Comparison of ENCODE assay signal across 14 cellular contexts in genomic region chr16:85389679-85390470, GRCh38.
DNase-seq lines count a peak whose midpoint lies in the region; ATAC-seq and TF ChIP-seq lines count a peak whose summit lies in the region.
"Had no signal": no experiment of that assay in that cellular context is flagged by ENCODE, and none has a peak within 500 bp of the region (broad histone marks: within the 10 kb centered on the region; RNA-seq: fewer than 3 reads in every experiment).

No MANE protein-coding gene starts in this region.

- dilution Hi-C loops in IMR-90 (cut with HindIII; ENCODE audit: low sequenced_read_pairs, unreplicated experiment): no loop called here

- CTCF ChIA-PET in IMR-90 (lab: Yijun Ruan, JAX): no interaction called here

- H4K91ac ChIP-seq in IMR-90 (ENCODE audit: insufficient read depth, low read depth, low read length): peak overlapping the region; percentile 64

- no peak for TF ChIP-seq RAD21 in IMR-90 (IDR thresholded peaks at IDR 0.05; ENCODE audit: low read length)

- H3K4me2 ChIP-seq in IMR-90 (ENCODE audit: low read depth, low read length): peak overlapping the region; percentile 24; the same call in 1 of the 2 replicates
- peak overlapping the region; percentile 17 for H3K4me2 ChIP-seq in smooth muscle cell

- peak overlapping the region; percentile 94 for H2AK5ac ChIP-seq in IMR-90 (ENCODE audit: low read depth, low read length)

- H3K27me3 ChIP-seq in IMR-90 (ENCODE audit: control insufficient read depth, insufficient read depth, low read length): no peaks in the 10 kb centered on the region
- H3K27me3 ChIP-seq in smooth muscle cell (ENCODE audit: low read depth): no peaks in the 10 kb centered on the region
- H3K27me3 ChIP-seq: MG63 had no signal

- no peak for DNase-seq in IMR-90
- peak; percentile 43 for DNase-seq in left lobe of liver (ENCODE audit: low spot score)
- no peak for DNase-seq in smooth muscle cell (lab: John Stamatoyannopoulos, UW; ENCODE audit: unreplicated experiment)
- no peak for DNase-seq in omental fat pad (ENCODE audit: low spot score)
- DNase-seq in NCI-H69 (lab: John Stamatoyannopoulos, UW): no peak
- no peak for DNase-seq in EL
- DNase-seq: amygdala; CD8-positive, alpha-beta T cell; effector memory CD4-positive, alpha-beta T cell; stimulated activated naive CD8-positive, alpha-beta T cell treated with anti-CD3 and anti-CD28 coated beads, Interleukin-15, amount 100 ng/mL, for 72 hours; T-helper 9 cell had no signal

- H4K5ac ChIP-seq in IMR-90 (ENCODE audit: low read depth, low read length): 0 out of 2 replicates have a peak overlapping the region, but pooled peaks have one; percentile 3

- H3K27ac Mint-ChIP-seq in brain: peak overlapping the region in 3 of 5 experiments; percentile 55 to 88 (median 80)
- H3K27ac Mint-ChIP-seq: CD8-positive, alpha-beta T cell had no signal

- TF ChIP-seq POLR2A in IMR-90 (IDR thresholded peaks at IDR 0.05; ENCODE audit: low read depth, low read length): no peak

- POLR2A ChIA-PET in IMR-90 (lab: Charles Lee; ENCODE audit: unreplicated experiment): no interaction called here

- peak overlapping the region; percentile 51; the same call in 1 of the 2 replicates for H3K56ac ChIP-seq in IMR-90 (ENCODE audit: extremely low read depth, insufficient read depth, low read length)

- H3F3A ChIP-seq in smooth muscle cell (ENCODE audit: low read depth): no peaks in the 10 kb centered on the region

- peaks cover 21% of the 10 kb centered on the region for H3K4me1 Mint-ChIP-seq in brain

- intact Hi-C loops in IMR-90 (cut with micrococcal nuclease): loop anchor here (1.0 to 10.0 kb wide), 2 partner anchors 165 to 220 kb away; no protein-coding TSS in a partner anchor

- H2BK15ac ChIP-seq in IMR-90 (ENCODE audit: low read depth, low read length): peak overlapping the region; percentile 63; the same call in 2 of the 3 replicates

- H3K9ac ChIP-seq in IMR-90 (ENCODE audit: low read depth, low read length) (peak overlapping the region; percentile 17; the same call in 1 of the 2 replicates), smooth muscle cell (ENCODE audit: low read depth) (no peak overlapping the region)

- BruUV-seq in IMR-90 (replicated peaks; lab: Mats Ljungman, UMichigan): no TSS peak

- H2AK9ac ChIP-seq in IMR-90 (replicated peaks; ENCODE audit: low read depth, low read length, poor library complexity): peak overlapping the region; percentile 6

- peak overlapping the region; percentile 76 for H2BK20ac ChIP-seq in IMR-90 (ENCODE audit: low read depth, low read length)

- peak overlapping the region; percentile 35 to 57; a peak in 2 of 4 replicates for H4K8ac ChIP-seq in IMR-90 (ENCODE audit: low read depth in 2 of 2, low read length in 2 of 2)

- H3K4me3 Mint-ChIP-seq in brain: no peak overlapping the region
- H3K4me3 Mint-ChIP-seq: CD8-positive, alpha-beta T cell; stimulated activated naive CD8-positive, alpha-beta T cell treated with anti-CD3 and anti-CD28 coated beads, Interleukin-15, amount 100 ng/mL, for 72 hours had no signal

- H3K4ac ChIP-seq in IMR-90 (ENCODE audit: low read depth, low read length): peak overlapping the region; percentile 81

- peak overlapping the region; percentile 88 for H2BK120ac ChIP-seq in IMR-90 (ENCODE audit: low read depth, low read length)

- no peaks in the 10 kb centered on the region for H3K27me3 Mint-ChIP-seq in brain

- no peaks in the 10 kb centered on the region for H3K9me3 ChIP-seq in IMR-90 (ENCODE audit: control insufficient read depth, insufficient read depth, low read length)
- H3K9me3 ChIP-seq in smooth muscle cell (replicated peaks; ENCODE audit: low read depth): no peaks in the 10 kb centered on the region
- H3K9me3 ChIP-seq: MG63 had no signal

- H3K79me2 ChIP-seq in smooth muscle cell (ENCODE audit: low read depth): no peaks in the 10 kb centered on the region

- H3K18ac ChIP-seq in IMR-90 (ENCODE audit: low read depth, low read length): peak overlapping the region; percentile 13; the same call in 1 of the 2 replicates

- no peak overlapping the region for H3K23ac ChIP-seq in IMR-90 (ENCODE audit: low read depth, low read length)

- no peaks in the 10 kb centered on the region for H3K36me3 Mint-ChIP-seq in brain
- H3K36me3 Mint-ChIP-seq: CD8-positive, alpha-beta T cell had no signal

- H3K27ac ChIP-seq in IMR-90 (ENCODE audit: insufficient read depth, low read length) (peak overlapping the region; percentile 43; the same call in 1 of the 2 replicates), smooth muscle cell (ENCODE audit: low read depth) (peak overlapping the region; percentile 60)

- H3K9me3 Mint-ChIP-seq in brain: peaks cover 0 to 4% (median 0%) of the 10 kb centered on the region in 5 experiments
- H3K9me3 Mint-ChIP-seq: CD8-positive, alpha-beta T cell; stimulated activated naive CD8-positive, alpha-beta T cell treated with anti-CD3 and anti-CD28 coated beads, Interleukin-15, amount 100 ng/mL, for 72 hours had no signal

- no peak for TF ChIP-seq CTCF in IMR-90 (conservative IDR thresholded peaks at IDR 0.05; ENCODE audit: low read depth, low read length)
- TF ChIP-seq CTCF in brain (conservative IDR thresholded peaks at IDR 0.05): no peak
- no peak for TF ChIP-seq CTCF in smooth muscle cell (IDR thresholded peaks at IDR 0.05; ENCODE audit: borderline replicate concordance, insufficient read depth, poor library complexity, severe bottlenecking)
- TF ChIP-seq CTCF in omental fat pad (IDR thresholded peaks at IDR 0.05): no peak

- H3K79me1 ChIP-seq in IMR-90 (ENCODE audit: low read depth in 1 of 2, low read length in 2 of 2): peaks cover 27 to 48% of the 10 kb centered on the region in 2 experiments; a peak in 3 of 4 replicates

- H3K9me1 ChIP-seq in IMR-90 (ENCODE audit: insufficient read depth, low read length): peaks cover 15% of the 10 kb centered on the region; the same call in 1 of the 2 replicates

- ATAC-seq in IMR-90 (ENCODE audit: low read depth): no peak
- no peak for ATAC-seq in left lobe of liver
- ATAC-seq in omental fat pad (ENCODE audit: low FRiP score): no peak
- no peak for ATAC-seq in HG02852 (IDR thresholded peaks at IDR 0.05; ENCODE audit: unreplicated experiment)
- ATAC-seq: CD8-positive, alpha-beta T cell; stimulated activated naive CD8-positive, alpha-beta T cell treated with anti-CD3 and anti-CD28 coated beads, Interleukin-15, amount 100 ng/mL, for 72 hours had no signal

- H3K4me1 ChIP-seq in IMR-90 (ENCODE audit: control insufficient read depth, insufficient read depth, low read length): peaks cover 18% of the 10 kb centered on the region
- H3K4me1 ChIP-seq in smooth muscle cell (ENCODE audit: low read depth): peaks cover 4% of the 10 kb centered on the region

- WGBS in IMR-90 (ENCODE audit: extremely low coverage in 2 of 2, insufficient read length in 1 of 2), 2 experiments: 95% methylated on average over 7 of the region's 19 CpGs; no CpG with 5 or more reads in 1 of the 2 experiments
- 91% methylated on average over 19 of the region's 19 CpGs for WGBS in smooth muscle cell (ENCODE audit: low lambda C conversion rate)

- H4K20me1 ChIP-seq in IMR-90 (ENCODE audit: insufficient read depth, low read length) (peaks cover 31% of the 10 kb centered on the region), smooth muscle cell (ENCODE audit: low read depth) (peaks cover 13% of the 10 kb centered on the region)

- no peak overlapping the region for H3K4me3 ChIP-seq in IMR-90 (ENCODE audit: insufficient read depth, low read depth, low read length)
- H3K4me3 ChIP-seq in smooth muscle cell: no peak overlapping the region
- H3K4me3 ChIP-seq: MG63 had no signal

- in situ Hi-C loops in IMR-90 (cut with MboI; ENCODE audit: low sequenced_read_pairs): no loop called here

- H3K14ac ChIP-seq in IMR-90 (replicated peaks; ENCODE audit: low read depth, low read length): peak overlapping the region; percentile 26; the same call in 1 of the 2 replicates

- H3K36me3 ChIP-seq in IMR-90 (ENCODE audit: control insufficient read depth, insufficient read depth, low read length) (no peaks in the 10 kb centered on the region), smooth muscle cell (ENCODE audit: low read depth) (no peaks in the 10 kb centered on the region)
- H3K36me3 ChIP-seq: MG63 had no signal

- peak overlapping the region; percentile 36 for H2BK5ac ChIP-seq in IMR-90 (ENCODE audit: low read depth, low read length, poor library complexity, severe bottlenecking)

- H2AFZ ChIP-seq in IMR-90 (replicated peaks; ENCODE audit: low read length, poor library complexity) (peak overlapping the region; percentile 26), smooth muscle cell (ENCODE audit: low read depth) (no peak overlapping the region)

TF ChIP-seq in IMR-90, 13 proteins besides CTCF, POLR2A, EP300 and RAD21:
- TF ChIP-seq CHD1 (IDR thresholded peaks at IDR 0.05; ENCODE audit: low read depth, low read length) (no peak), MAZ (IDR thresholded peaks at IDR 0.05; ENCODE audit: borderline replicate concordance, low read depth, low read length) (no peak), CEBPB (IDR thresholded peaks at IDR 0.05; ENCODE audit: low read depth, low read length) (no peak), USF2 (IDR thresholded peaks at IDR 0.05; ENCODE audit: low read depth, low read length) (no peak), FOS (IDR thresholded peaks at IDR 0.05; ENCODE audit: low read depth, low read length) (no peak), BHLHE40 (IDR thresholded peaks at IDR 0.05; ENCODE audit: low read depth, low read length) (no peak), MAFK (IDR thresholded peaks at IDR 0.05; ENCODE audit: low read depth, low read length) (no peak), RFX5 (IDR thresholded peaks at IDR 0.05; ENCODE audit: low read depth, low read length) (no peak), RCOR1 (IDR thresholded peaks at IDR 0.05; ENCODE audit: insufficient replicate concordance, low read length) (no peak), NFE2L2 (IDR thresholded peaks at IDR 0.05; ENCODE audit: low read depth, low read length) (no peak), SMC3 (IDR thresholded peaks at IDR 0.05; ENCODE audit: low read depth, low read length) (no peak)
